8 cellular contexts compared by ENCODE assay signal in the genomic region with DNA sequence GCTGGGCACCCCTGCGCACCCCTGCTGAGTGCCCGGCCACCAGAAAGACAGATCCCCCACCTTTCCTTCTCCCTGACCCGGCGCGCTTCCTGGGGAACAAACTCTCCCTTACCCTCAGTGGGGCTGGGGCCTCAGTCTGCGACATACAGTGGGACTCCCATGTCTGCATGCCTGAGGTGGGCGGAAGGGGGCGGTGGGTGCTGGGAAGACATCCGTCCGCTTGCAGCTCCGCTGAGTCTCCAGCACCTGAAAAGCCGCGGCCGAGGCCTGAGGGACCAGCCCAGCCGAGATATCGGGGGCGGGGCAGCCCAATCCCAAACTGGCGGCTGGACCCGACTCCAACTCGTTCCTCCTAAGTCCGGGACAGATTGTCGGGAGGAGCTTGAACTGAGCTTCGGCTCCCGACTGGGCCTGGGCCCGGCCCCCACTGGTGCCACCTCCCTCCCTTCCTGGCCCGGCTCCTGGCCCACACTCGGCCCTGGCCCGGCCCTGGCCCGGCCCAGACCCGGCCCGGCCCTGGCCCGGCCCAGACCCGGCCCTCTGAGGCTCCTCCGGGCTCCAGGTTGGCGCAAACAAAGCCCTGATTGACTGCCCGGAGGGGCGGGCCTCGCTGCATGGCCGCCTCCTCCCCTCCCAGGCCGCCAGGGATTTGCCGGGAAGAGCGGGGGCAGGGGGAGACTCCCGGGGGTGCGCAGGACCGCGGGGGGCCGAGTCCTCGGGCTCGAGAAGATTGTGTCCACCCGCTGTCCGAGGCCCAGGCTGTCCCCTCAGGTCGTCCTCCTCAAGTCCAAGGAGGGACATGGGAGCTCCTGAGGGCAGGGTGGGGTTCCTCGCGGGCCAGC. TPM values are rescaled to one million over a fixed set of nuclear protein-coding genes. Genes with fewer than 3 reads are reported as not detected.
DNase-seq lines count a peak whose midpoint lies in the region; ATAC-seq and TF ChIP-seq lines count a peak whose summit lies in the region.

No MANE protein-coding gene starts in this region.

- peak overlapping the region; percentile 83 for H3K4me2 ChIP-seq in mammary epithelial cell (ENCODE audit: insufficient read depth, low read depth, low read length)
- no peak overlapping the region for H3K4me2 ChIP-seq in Karpas-422 (ENCODE audit: low read depth, low read length, poor library complexity, severe bottlenecking)

- intact Hi-C loops in mammary epithelial cell (cut with micrococcal nuclease): loop anchor here (1.0 kb wide), 2 partner anchors 30 to 38 kb away; no protein-coding TSS in a partner anchor

- DNase-seq in DMS53 (lab: John Stamatoyannopoulos, UW) (peak; percentile 69), DMS53 treated with DMSO at 0.1 percent for 48 hours (lab: John Stamatoyannopoulos, UW; ENCODE audit: unreplicated experiment) (no peak), RKO (ENCODE audit: low spot score) (peak; percentile 60), mammary epithelial cell (peak; percentile 66), retina (peak; percentile 79), Karpas-422 (no peak)

- peaks cover 35% of the 10 kb centered on the region for H3K79me2 ChIP-seq in mammary epithelial cell (ENCODE audit: insufficient read depth, low read length)
- H3K79me2 ChIP-seq in Karpas-422 (ENCODE audit: low read length): no peaks in the 10 kb centered on the region

- in situ Hi-C loops in mammary epithelial cell (cut with MboI; ENCODE audit: low sequenced_read_pairs in 2 of 2): no loop called here

- no peak for TF ChIP-seq CTCF in mammary epithelial cell (conservative IDR thresholded peaks at IDR 0.05 in 1 of 2, IDR thresholded peaks at IDR 0.05 in 1 of 2; ENCODE audit: extremely low read depth in 1 of 2, insufficient read depth in 1 of 2, low read depth in 1 of 2, low read length in 2 of 2)

- H3K4me1 ChIP-seq in mammary epithelial cell (ENCODE audit: insufficient read depth, low read length): no peaks in the 10 kb centered on the region
- peaks cover 11% of the 10 kb centered on the region for H3K4me1 ChIP-seq in iPS-18a (ENCODE audit: control insufficient read depth, low read depth, low read length)
- H3K4me1 ChIP-seq in Karpas-422 (ENCODE audit: low read length): no peaks in the 10 kb centered on the region

- 61% methylated on average over 7 of the region's 54 CpGs for WGBS in mammary epithelial cell (ENCODE audit: low coverage, missing lambda C conversion rate)

- H3K27me3 ChIP-seq in mammary epithelial cell (ENCODE audit: insufficient read depth, low read length) (no peaks in the 10 kb centered on the region), iPS-18a (ENCODE audit: control insufficient read depth, insufficient read depth, low read length) (no peaks in the 10 kb centered on the region), Karpas-422 (ENCODE audit: low read length) (no peaks in the 10 kb centered on the region)

- peak overlapping the region; percentile 57 for H3K9ac ChIP-seq in mammary epithelial cell (ENCODE audit: insufficient read depth, low read length)
- peak overlapping the region; percentile 2 for H3K9ac ChIP-seq in iPS-18a (ENCODE audit: low read length)
- no peak overlapping the region for H3K9ac ChIP-seq in Karpas-422 (ENCODE audit: low read length)

- H3K36me3 ChIP-seq in mammary epithelial cell (ENCODE audit: insufficient read depth, low read length) (no peaks in the 10 kb centered on the region), iPS-18a (ENCODE audit: control insufficient read depth, low read depth, low read length) (no peaks in the 10 kb centered on the region), Karpas-422 (ENCODE audit: insufficient read depth, low read length) (no peaks in the 10 kb centered on the region)

- H4K20me1 ChIP-seq in mammary epithelial cell (ENCODE audit: insufficient read depth, low read length) (no peaks in the 10 kb centered on the region), Karpas-422 (ENCODE audit: insufficient read depth, low read depth, low read length) (no peaks in the 10 kb centered on the region)

- CTCF ChIA-PET in mammary epithelial cell (lab: Charles Lee; ENCODE audit: low non-redundant PET): no interaction called here

- no peaks in the 10 kb centered on the region for H3K9me2 ChIP-seq in Karpas-422 (replicated peaks; ENCODE audit: insufficient read depth, low read length)

- BruUV-seq in mammary epithelial cell (replicated peaks; lab: Mats Ljungman, UMichigan): no TSS peak

- H3K27ac ChIP-seq in mammary epithelial cell (ENCODE audit: insufficient read depth, low read depth, low read length) (peak overlapping the region; percentile 18), iPS-18a (ENCODE audit: low read length) (no peak overlapping the region), Karpas-422 (ENCODE audit: low read length) (no peak overlapping the region)

- dilution Hi-C loops in mammary epithelial cell (cut with HindIII; ENCODE audit: low sequenced_read_pairs): no loop called here

- H3K4me3 ChIP-seq in mammary epithelial cell (replicated peaks in 1 of 3; ENCODE audit: insufficient read depth in 1 of 3, low read depth in 2 of 3, low read length in 3 of 3): peak overlapping the region; percentile 52 to 63 (median 63)
- H3K4me3 ChIP-seq in iPS-18a (ENCODE audit: low read length): peak overlapping the region; percentile 67
- no peak overlapping the region for H3K4me3 ChIP-seq in Karpas-422 (ENCODE audit: low read length)

- ATAC-seq in HG03442 (IDR thresholded peaks at IDR 0.05; ENCODE audit: unreplicated experiment): no peak

- H3K9me3 ChIP-seq in mammary epithelial cell (replicated peaks; ENCODE audit: insufficient read depth, low read length) (no peaks in the 10 kb centered on the region), iPS-18a (ENCODE audit: control insufficient read depth, low read depth, low read length) (no peaks in the 10 kb centered on the region), Karpas-422 (ENCODE audit: low read length) (no peaks in the 10 kb centered on the region)

- H2AFZ ChIP-seq in mammary epithelial cell (ENCODE audit: low read depth, low read length): peak overlapping the region; percentile 85
- H2AFZ ChIP-seq in Karpas-422 (ENCODE audit: low read length): no peak overlapping the region

RNA-seq across cellular contexts. Expression of gene SLC16A2, which starts 0.9 kb away (rescaled TPM):
- total RNA-seq in mammary epithelial cell: 10 to 100 TPM; 16.2 to 45.4 TPM
- 39.1 TPM for polyA plus RNA-seq in mammary epithelial cell
- polyA minus RNA-seq in mammary epithelial cell: 74.5 TPM
- total RNA-seq in Karpas-422 (2014; rRNA removed; shearing (Covaris generic); ENCODE audit: low replicate concordance): 0.79 TPM in 1 of 2 replicates, not detected in the other

Comparison
In these comparisons a context has a peak if more than half of its experiments do, and no peak if none do; other contexts are left out.
1. DNase-seq: peak in DMS53 (single experiment), RKO (single experiment), mammary epithelial cell (single experiment) and retina (single experiment); none in DMS53 treated with DMSO at 0.1 percent for 48 hours (single experiment) and Karpas-422 (single experiment).